18 cellular contexts compared by ENCODE assay signal in the genomic region with DNA sequence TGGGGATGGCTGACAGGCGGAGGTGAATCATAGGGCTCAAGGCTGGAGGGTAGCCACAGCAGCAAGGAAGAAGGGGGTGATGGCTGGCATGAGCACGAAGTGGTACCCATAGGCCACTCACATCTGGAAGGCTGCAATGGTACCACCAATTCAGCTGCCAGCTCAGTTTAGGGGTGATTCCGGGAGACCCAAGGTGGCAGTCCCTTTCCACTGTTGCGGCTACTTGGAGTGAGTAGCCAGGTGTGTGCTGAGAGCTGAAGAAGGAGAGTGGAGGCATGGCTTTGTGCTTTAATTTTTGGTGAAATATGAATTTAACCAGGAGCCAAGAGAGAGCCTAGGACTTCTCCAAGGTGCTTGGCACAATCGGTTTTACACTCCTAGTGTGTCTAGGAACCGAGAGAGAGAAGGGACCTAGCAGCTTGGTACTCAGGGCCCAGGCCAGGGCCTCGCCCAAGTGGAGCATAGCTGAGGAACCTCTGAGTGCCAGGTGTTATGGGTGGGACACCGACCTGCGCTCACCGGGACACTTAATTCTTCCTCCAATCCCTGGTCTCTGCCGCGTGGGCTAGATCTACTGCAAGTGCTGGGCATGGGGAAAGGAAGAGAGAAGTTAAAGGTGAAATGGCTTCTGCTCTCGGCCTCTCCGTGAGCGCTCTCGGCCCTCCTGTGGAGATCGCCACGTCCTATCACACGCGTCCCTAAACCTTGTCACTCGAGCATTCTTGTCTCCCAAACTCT. TPM values are rescaled to one million over a fixed set of nuclear protein-coding genes. Genes with fewer than 3 reads are reported as not detected.
A peak's percentile ranks its signal among the peaks of the same experiment; 100 is the strongest.
DNase-seq lines count a peak whose midpoint lies in the region; ATAC-seq and TF ChIP-seq lines count a peak whose summit lies in the region.
"Had no signal": no experiment of that assay in that cellular context is flagged by ENCODE, and none has a peak within 500 bp of the region (broad histone marks: within the 10 kb centered on the region; RNA-seq: fewer than 3 reads in every experiment).

No MANE protein-coding gene starts in this region.

- no peak for TF ChIP-seq CTCF in A673 (conservative IDR thresholded peaks at IDR 0.05; ENCODE audit: low read depth, low read length)
- no peak for TF ChIP-seq CTCF in GM10266 (IDR thresholded peaks at IDR 0.05; ENCODE audit: control insufficient read depth, insufficient read depth, low read depth, missing control alignments)

- peak overlapping the region; percentile 66 for H3K4me3 ChIP-seq in A673 (ENCODE audit: low read depth, low read length, poor library complexity, severe bottlenecking)
- no peak overlapping the region for H3K4me3 ChIP-seq in naive thymus-derived CD4-positive, alpha-beta T cell (ENCODE audit: low read length)
- H3K4me3 ChIP-seq: GM12878 had no signal

- H3K4me1 Mint-ChIP-seq in activated naive CD8-positive, alpha-beta T cell treated with anti-CD3 and anti-CD28 coated beads for 36 hours: peaks cover 12% of the 10 kb centered on the region
- peaks cover 6 to 29% (median 19%) of the 10 kb centered on the region in 7 donors for H3K4me1 Mint-ChIP-seq in naive thymus-derived CD4-positive, alpha-beta T cell

- intact Hi-C loops in A673 (cut with micrococcal nuclease; ENCODE audit: unreplicated experiment): no loop called here
- intact Hi-C loops in naive thymus-derived CD4-positive, alpha-beta T cell (cut with micrococcal nuclease): no loop called here

- H3K4me1 ChIP-seq in A673 (ENCODE audit: insufficient read depth, low read length, poor library complexity, severe bottlenecking): peaks cover 4% of the 10 kb centered on the region
- peaks cover 0 to 4% of the 10 kb centered on the region in 2 donors for H3K4me1 ChIP-seq in naive thymus-derived CD4-positive, alpha-beta T cell (ENCODE audit: control insufficient read depth in 2 of 2, insufficient read depth in 2 of 2, low read length in 2 of 2)

- DNase-seq in A673 (ENCODE audit: low spot score): no peak
- DNase-seq in GM10266 (ENCODE audit: extremely low spot score): peak; percentile 23
- no peak for DNase-seq in activated naive CD8-positive, alpha-beta T cell treated with anti-CD3 and anti-CD28 coated beads for 36 hours
- DNase-seq in naive thymus-derived CD4-positive, alpha-beta T cell: no peak
- no peak for DNase-seq in hippocampal formation (lab: John Stamatoyannopoulos, UW)
- DNase-seq in nucleus accumbens (lab: John Stamatoyannopoulos, UW): no peak
- no peak for DNase-seq in NCI-H2171 (lab: John Stamatoyannopoulos, UW)
- no peak for DNase-seq in HuH-7.5 (ENCODE audit: low spot score)
- DNase-seq: esophagus squamous epithelium, Kasumi-1, mesenchymal stem cell, NCI-H1694, NCI-H510A treated with DMSO at 0.1 percent for 48 hours, Peyer's patch, psoas muscle had no signal

- no peak for ATAC-seq in naive thymus-derived CD4-positive, alpha-beta T cell
- ATAC-seq: GM12878 had no signal

- H3K9me3 ChIP-seq in A673 (ENCODE audit: low read depth, low read length, poor library complexity, severe bottlenecking): no peaks in the 10 kb centered on the region
- no peaks in the 10 kb centered on the region for H3K9me3 ChIP-seq in naive thymus-derived CD4-positive, alpha-beta T cell (ENCODE audit: control insufficient read depth in 2 of 3, low read length in 3 of 3)
- H3K9me3 ChIP-seq: BE2C, colonic mucosa, esophagus squamous epithelium, Peyer's patch, psoas muscle had no signal

- POLR2A ChIA-PET in A673 (lab: Charles Lee; ENCODE audit: low non-redundant PET): interaction anchor here (0.5 kb wide), 1 partner anchor 13 kb away, joined by 4 read pairs; no protein-coding TSS in a partner anchor
- POLR2A ChIA-PET in naive thymus-derived CD4-positive, alpha-beta T cell (lab: Charles Lee): no interaction called here

- no peak overlapping the region for H3K27ac Mint-ChIP-seq in activated naive CD8-positive, alpha-beta T cell treated with anti-CD3 and anti-CD28 coated beads for 36 hours
- H3K27ac Mint-ChIP-seq in naive thymus-derived CD4-positive, alpha-beta T cell: peak overlapping the region in 1 of 9 donors; percentile 45

- BruUV-seq in A673 (replicated peaks; lab: Mats Ljungman, UMichigan): no TSS peak

- peaks cover 53% of the 10 kb centered on the region for H3K27me3 ChIP-seq in A673 (replicated peaks; ENCODE audit: insufficient read depth, low read depth, low read length, poor library complexity)
- peaks cover 0 to 11% of the 10 kb centered on the region in 2 donors for H3K27me3 ChIP-seq in naive thymus-derived CD4-positive, alpha-beta T cell (ENCODE audit: control insufficient read depth in 2 of 2, insufficient read depth in 2 of 2, low read length in 2 of 2)
- H3K27me3 ChIP-seq: BE2C had no signal

- H3K27me3 Mint-ChIP-seq in activated naive CD8-positive, alpha-beta T cell treated with anti-CD3 and anti-CD28 coated beads for 36 hours: peaks cover 88% of the 10 kb centered on the region
- H3K27me3 Mint-ChIP-seq in naive thymus-derived CD4-positive, alpha-beta T cell: peaks cover 59 to 84% (median 67%) of the 10 kb centered on the region in 5 donors

- no peaks in the 10 kb centered on the region for H3K36me3 Mint-ChIP-seq in activated naive CD8-positive, alpha-beta T cell treated with anti-CD3 and anti-CD28 coated beads for 36 hours
- H3K36me3 Mint-ChIP-seq in naive thymus-derived CD4-positive, alpha-beta T cell: peaks cover 0 to 6% (median 0%) of the 10 kb centered on the region in 5 donors

- H3K4me3 Mint-ChIP-seq in activated naive CD8-positive, alpha-beta T cell treated with anti-CD3 and anti-CD28 coated beads for 36 hours: peak overlapping the region; percentile 4
- peak overlapping the region in 9 of 10 donors; percentile 9 to 72 (median 44) for H3K4me3 Mint-ChIP-seq in naive thymus-derived CD4-positive, alpha-beta T cell

- no peaks in the 10 kb centered on the region for H3K9me3 Mint-ChIP-seq in activated naive CD8-positive, alpha-beta T cell treated with anti-CD3 and anti-CD28 coated beads for 36 hours
- H3K9me3 Mint-ChIP-seq in naive thymus-derived CD4-positive, alpha-beta T cell: peaks cover 0 to 5% (median 0%) of the 10 kb centered on the region in 11 donors

- no peak overlapping the region for H3K27ac ChIP-seq in A673 (ENCODE audit: low read depth, low read length, poor library complexity, severe bottlenecking)
- H3K27ac ChIP-seq in naive thymus-derived CD4-positive, alpha-beta T cell (ENCODE audit: low read depth, low read length): no peak overlapping the region
- H3K27ac ChIP-seq: colonic mucosa, esophagus squamous epithelium, Peyer's patch, psoas muscle had no signal

- no peaks in the 10 kb centered on the region for H3K36me3 ChIP-seq in A673 (ENCODE audit: insufficient read depth, low read length, poor library complexity, severe bottlenecking)
- no peaks in the 10 kb centered on the region for H3K36me3 ChIP-seq in naive thymus-derived CD4-positive, alpha-beta T cell (ENCODE audit: control insufficient read depth in 2 of 3, insufficient read depth in 3 of 3, low read length in 3 of 3)
- H3K36me3 ChIP-seq: colonic mucosa, esophagus squamous epithelium, Peyer's patch had no signal

- CTCF ChIA-PET in A673 (lab: Charles Lee): no interaction called here
- CTCF ChIA-PET in naive thymus-derived CD4-positive, alpha-beta T cell (lab: Charles Lee): no interaction called here

RNA-seq across cellular contexts. Expression of a gene that starts 32.2 kb away (rescaled TPM):
- 63.5 and 166 TPM in 2 replicates for total RNA-seq in A673 (2021)
- 100 to 1,000 TPM in 1 of 2 experiments, 10 to 100 TPM in 1; 96.1 to 102 TPM for total RNA-seq in activated naive CD8-positive, alpha-beta T cell treated with anti-CD3 and anti-CD28 coated beads for 36 hours
- total RNA-seq in naive thymus-derived CD4-positive, alpha-beta T cell: 100 to 1,000 TPM; 121 to 136 (median 129) TPM
- 10 to 100 TPM; 24.0 to 61.3 TPM for polyA plus RNA-seq in naive thymus-derived CD4-positive, alpha-beta T cell
